In the genomic region with DNA sequence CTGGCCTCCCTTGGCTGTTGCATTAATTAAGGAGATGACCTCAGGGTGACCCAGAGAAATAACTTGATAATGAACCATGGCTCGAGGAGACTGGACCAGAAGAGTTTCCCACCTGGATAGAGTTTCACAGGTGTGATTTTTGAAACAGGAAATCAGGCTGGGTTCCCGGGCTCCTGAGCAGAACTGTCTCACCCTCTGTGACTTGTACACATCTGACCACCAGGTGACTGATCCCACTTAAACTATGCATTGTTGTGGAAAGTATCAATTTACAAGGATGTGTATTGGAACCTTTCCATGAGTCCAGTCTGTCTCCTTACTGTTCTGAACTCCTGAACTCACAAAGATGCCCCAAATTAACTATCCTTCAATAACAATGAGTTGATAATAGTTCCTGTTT, we compare ENCODE assay signal across 13 cellular contexts.
DNase-seq lines count a peak whose midpoint lies in the region; ATAC-seq and TF ChIP-seq lines count a peak whose summit lies in the region.
"Had no signal": no experiment of that assay in that cellular context is flagged by ENCODE, and none has a peak within 500 bp of the region (broad histone marks: within the 10 kb centered on the region; RNA-seq: fewer than 3 reads in every experiment).

No MANE protein-coding gene starts in this region.

- ATAC-seq in HG02763 (IDR thresholded peaks at IDR 0.05; ENCODE audit: unreplicated experiment) = no peak
- no peak for ATAC-seq in GM18861 (IDR thresholded peaks at IDR 0.05; ENCODE audit: unreplicated experiment)

- H3K4me1 ChIP-seq in HAP-1 = no peaks in the 10 kb centered on the region

- DNase-seq in COLO668 (lab: John Stamatoyannopoulos, UW; ENCODE audit: unreplicated experiment) (peak; percentile 49), astrocyte of the cerebellum (ENCODE audit: low read depth) (no peak), kidney tubule cell (ENCODE audit: low spot score) (peak; percentile 83), OCI-M1 (lab: John Stamatoyannopoulos, UW) (no peak), HAP-1 (ENCODE audit: low spot score in 2 of 2) (no peak)
- DNase-seq: activated CD4-positive, alpha-beta T cell treated with anti-CD3 and anti-CD28 coated beads, Interleukin-2, amount 10 ng/mL, durations not matched to agents 24 days and 14 days; NCI-H526; T-helper 9 cell; thyroid gland had no signal

- in situ Hi-C loops in astrocyte of the cerebellum (cut with HindIII; ENCODE audit: low sequenced_read_pairs) = no loop called here
- in situ Hi-C loops in HAP-1 (cut with MboI; ENCODE audit: low sequenced_read_pairs) = loop anchor here (5.0 kb wide), 1 partner anchor 552 kb away; no protein-coding TSS in a partner anchor

- no peaks in the 10 kb centered on the region for H3K9me3 ChIP-seq in HAP-1
- H3K9me3 ChIP-seq: prostate gland, thyroid gland had no signal

- H3K4me3 ChIP-seq in astrocyte of the cerebellum (ENCODE audit: low read depth, low read length) = no peak overlapping the region
- no peak overlapping the region for H3K4me3 ChIP-seq in HAP-1
- H3K4me3 ChIP-seq: prostate gland, thyroid gland had no signal

- peak; percentile 66; the same call in 1 of the 2 replicates for TF ChIP-seq EP300 in Ishikawa (IDR thresholded peaks at IDR 0.05; ENCODE audit: borderline replicate concordance)

- TF ChIP-seq RAD21 in Ishikawa (IDR thresholded peaks at IDR 0.05; ENCODE audit: low read depth) = no peak

- H3K36me3 ChIP-seq in HAP-1 (replicated peaks) = no peaks in the 10 kb centered on the region
- H3K36me3 ChIP-seq: prostate gland, thyroid gland had no signal

- TF ChIP-seq CTCF in astrocyte of the cerebellum (IDR thresholded peaks at IDR 0.05; ENCODE audit: low read depth, low read length, missing control alignments) = peak; percentile 9

- H3K27me3 ChIP-seq in HAP-1 (ENCODE audit: low read depth) = peaks cover 2% of the 10 kb centered on the region; the same call in 1 of the 2 replicates
- H3K27me3 ChIP-seq: thyroid gland had no signal

TF ChIP-seq in Ishikawa, 13 proteins besides CTCF, POLR2A, EP300 and RAD21:
- TF ChIP-seq FOXM1 (IDR thresholded peaks at IDR 0.05; ENCODE audit: borderline replicate concordance, low read depth) (0 out of 2 replicates have a peak, but pooled peaks have one; percentile 31), ZBTB7A (IDR thresholded peaks at IDR 0.05; ENCODE audit: low read depth) (no peak), TCF12 (IDR thresholded peaks at IDR 0.05; ENCODE audit: low read depth) (peak; percentile 69), REST (IDR thresholded peaks at IDR 0.05; ENCODE audit: low read depth) (no peak), TAF1 (IDR thresholded peaks at IDR 0.05; ENCODE audit: low read depth) (no peak), TEAD4 (IDR thresholded peaks at IDR 0.05) (0 out of 2 replicates have a peak, but pooled peaks have one; percentile 34), CREB1 (IDR thresholded peaks at IDR 0.05; ENCODE audit: low read depth) (no peak), NFIC (IDR thresholded peaks at IDR 0.05) (peak; percentile 34; the same call in 1 of the 2 replicates), YY1 (IDR thresholded peaks at IDR 0.05; ENCODE audit: low read depth) (no peak), USF1 (IDR thresholded peaks at IDR 0.05) (no peak), CEBPB (IDR thresholded peaks at IDR 0.05) (0 out of 2 replicates have a peak, but pooled peaks have one; percentile 5), EGR1 (IDR thresholded peaks at IDR 0.05) (no peak)
- TF ChIP-seq, protein P1, sequence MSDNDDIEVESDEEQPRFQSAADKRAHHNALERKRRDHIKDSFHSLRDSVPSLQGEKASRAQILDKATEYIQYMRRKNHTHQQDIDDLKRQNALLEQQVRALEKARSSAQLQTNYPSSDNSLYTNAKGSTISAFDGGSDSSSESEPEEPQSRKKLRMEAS (IDR thresholded peaks at IDR 0.05) = no peak

Comparison
In these comparisons a context has a peak if more than half of its experiments do, and no peak if none do; other contexts are left out.
1. DNase-seq: peak in COLO668 (single experiment) and kidney tubule cell (single experiment); none in astrocyte of the cerebellum (single experiment), OCI-M1 (single experiment) and HAP-1 (0 of 2).